ENCODE assay signal across 1 cellular context in the genomic region with DNA sequence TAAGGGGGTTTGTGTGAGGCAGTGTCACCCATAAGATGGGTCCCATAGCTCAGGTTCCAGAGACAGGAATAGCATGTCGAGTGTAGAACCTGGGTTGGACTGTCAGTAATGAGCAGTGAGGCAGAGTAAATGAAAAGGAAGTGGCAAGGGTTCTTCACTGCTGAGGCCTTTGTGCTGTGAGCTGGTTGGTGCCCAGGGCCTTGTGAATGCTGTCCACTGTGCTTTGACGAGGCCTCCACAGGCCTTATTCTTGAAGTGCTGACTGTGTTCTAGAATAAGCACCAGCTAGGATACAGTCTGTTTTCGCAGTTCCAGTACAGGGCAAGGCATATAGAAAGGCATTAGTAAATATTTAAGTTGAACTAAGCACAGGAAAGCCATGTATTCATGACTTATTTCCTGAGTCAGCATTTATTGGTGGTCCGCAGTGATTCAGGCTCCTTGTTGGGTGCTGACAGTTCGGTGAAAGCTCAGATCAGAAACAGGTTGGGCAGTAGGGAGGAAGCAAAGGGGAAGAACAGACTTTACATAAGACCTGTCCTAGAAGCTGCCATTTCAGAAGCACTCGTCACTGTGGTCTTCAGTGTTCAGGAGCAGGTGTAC.
TF ChIP-seq lines count a peak whose summit lies in the region.

No MANE protein-coding gene starts in this region.

TF ChIP-seq in H1, 55 proteins besides CTCF, POLR2A, EP300 and RAD21:
- TF ChIP-seq MAFK (IDR thresholded peaks at IDR 0.05; ENCODE audit: low read depth, low read length), result peak; percentile 88
- TF ChIP-seq TBP (IDR thresholded peaks at IDR 0.05; ENCODE audit: low read depth, low read length), result no peak
